ENCODE assay signal across 19 cellular contexts in the genomic region with DNA sequence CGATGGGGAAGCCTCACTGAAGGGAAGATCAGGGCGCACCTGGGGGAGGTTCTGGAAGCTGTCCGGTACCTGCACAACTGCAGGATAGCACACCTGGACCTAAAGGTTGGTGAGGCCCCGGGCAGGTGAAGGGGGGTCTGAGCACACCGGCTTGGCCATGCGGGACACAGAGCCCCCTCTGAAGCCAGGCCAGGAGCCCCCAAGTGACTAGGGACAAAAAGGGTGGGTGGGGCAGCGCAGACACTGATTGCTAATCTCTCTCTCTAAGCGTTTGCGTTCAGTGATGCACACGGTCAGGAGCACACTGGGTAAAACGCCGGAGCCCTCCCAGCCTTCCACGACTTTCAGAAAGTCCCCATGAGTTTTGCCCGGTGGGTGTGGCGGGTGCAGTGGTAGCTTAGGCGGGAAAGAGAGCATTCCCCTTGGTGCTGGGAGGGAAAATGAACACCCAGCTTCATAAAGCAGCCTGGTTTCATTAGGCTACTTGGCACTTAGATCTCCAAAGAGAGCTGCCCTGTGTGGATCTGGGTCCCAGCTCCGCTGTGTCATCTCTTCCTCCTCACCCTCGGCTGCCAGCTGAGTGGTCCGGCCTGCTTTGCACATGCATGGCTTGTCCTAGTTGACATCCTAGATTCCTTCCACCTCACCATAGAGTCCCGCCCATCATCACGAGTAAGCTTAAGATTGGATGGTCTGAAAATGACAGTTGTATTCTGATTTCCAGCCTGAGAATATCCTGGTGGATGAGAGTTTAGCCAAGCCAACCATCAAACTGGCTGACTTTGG.
"Had no signal": no experiment of that assay in that cellular context is flagged by ENCODE, and none has a peak within 500 bp of the region (broad histone marks: within the 10 kb centered on the region; RNA-seq: fewer than 3 reads in every experiment).

No MANE protein-coding gene starts in this region.

- H3K27ac Mint-ChIP-seq: activated naive CD4-positive, alpha-beta T cell treated with anti-CD3 and anti-CD28 coated beads, Interleukin-2, amount 50 U/mL, for 24 hours; stimulated activated naive CD8-positive, alpha-beta T cell treated with anti-CD3 and anti-CD28 coated beads, Interleukin-15, Interleukin-2, amounts not matched to agents 100 ng/mL and 50 ng/mL, for 24 hours; T-helper 1 cell treated with Interleukin-12 subunit alpha and Interleukin-12 subunit beta and Interleukin-4 antibody, amounts not matched to agents 30 μg/mL and 1 μg/mL, for 36 hours had no signal

- H3K27me3 Mint-ChIP-seq: activated naive CD4-positive, alpha-beta T cell treated with anti-CD3 and anti-CD28 coated beads, Interleukin-2, amount 50 U/mL, for 24 hours; naive thymus-derived CD8-positive, alpha-beta T cell; stimulated activated naive CD8-positive, alpha-beta T cell treated with anti-CD3 and anti-CD28 coated beads, Interleukin-15, Interleukin-2, amounts not matched to agents 100 ng/mL and 50 ng/mL, for 24 hours had no signal

- H3K27me3 ChIP-seq: adrenal gland, foreskin keratinocyte, hepatocyte, suprapubic skin, transverse colon, vagina had no signal

- H2AFZ ChIP-seq: hepatocyte had no signal

- H3K9me3 ChIP-seq: adrenal gland, suprapubic skin, transverse colon, vagina had no signal

- H3K36me3 Mint-ChIP-seq: activated naive CD4-positive, alpha-beta T cell treated with anti-CD3 and anti-CD28 coated beads, Interleukin-2, amount 50 U/mL, for 24 hours; naive thymus-derived CD8-positive, alpha-beta T cell had no signal

- H3K79me2 ChIP-seq: hepatocyte had no signal

- H3K4me1 Mint-ChIP-seq: activated naive CD4-positive, alpha-beta T cell treated with anti-CD3 and anti-CD28 coated beads, Interleukin-2, amount 50 U/mL, for 24 hours; naive thymus-derived CD8-positive, alpha-beta T cell had no signal

- ATAC-seq: left cardiac atrium; naive thymus-derived CD8-positive, alpha-beta T cell had no signal

- H3K4me3 Mint-ChIP-seq: activated naive CD4-positive, alpha-beta T cell treated with anti-CD3 and anti-CD28 coated beads, Interleukin-2, amount 50 U/mL, for 24 hours; naive thymus-derived CD8-positive, alpha-beta T cell; stimulated activated naive CD8-positive, alpha-beta T cell treated with anti-CD3 and anti-CD28 coated beads, Interleukin-15, Interleukin-2, amounts not matched to agents 100 ng/mL and 50 ng/mL, for 24 hours; T-helper 1 cell treated with Interleukin-12 subunit alpha and Interleukin-12 subunit beta and Interleukin-4 antibody, amounts not matched to agents 30 μg/mL and 1 μg/mL, for 36 hours had no signal

- H3K27ac ChIP-seq: adrenal gland, foreskin keratinocyte, hepatocyte, suprapubic skin, transverse colon, vagina had no signal

- H3K4me3 ChIP-seq: adrenal gland, hepatocyte, suprapubic skin, transverse colon, vagina had no signal

- H3K4me2 ChIP-seq: hepatocyte had no signal

- DNase-seq: activated CD4-positive, CD25-positive, alpha-beta regulatory T cell treated with anti-CD3 and anti-CD28 coated beads, Interleukin-2, amount 50 U/mL, for 72 hours; activated CD8-positive, alpha-beta memory T cell treated with anti-CD3 and anti-CD28 coated beads for 24 hours; activated CD8-positive, alpha-beta memory T cell treated with anti-CD3 and anti-CD28 coated beads, Interleukin-2, amount 50 U/mL, for 48 hours; activated effector memory CD4-positive, alpha-beta T cell treated with anti-CD3 and anti-CD28 coated beads, Interleukin-2, amount 50 U/mL, for 16 hours; activated T-cell treated with anti-CD3 and anti-CD28 coated beads, Interleukin-2, amount 50 U/mL, for 48 hours; adrenal gland; dermis blood vessel endothelial cell; effector memory CD4-positive, alpha-beta T cell; foreskin keratinocyte; left cardiac atrium; mesendoderm; naive thymus-derived CD8-positive, alpha-beta T cell; transverse colon had no signal

- H3K9me3 Mint-ChIP-seq: activated naive CD4-positive, alpha-beta T cell treated with anti-CD3 and anti-CD28 coated beads, Interleukin-2, amount 50 U/mL, for 24 hours; naive thymus-derived CD8-positive, alpha-beta T cell; stimulated activated naive CD8-positive, alpha-beta T cell treated with anti-CD3 and anti-CD28 coated beads, Interleukin-15, Interleukin-2, amounts not matched to agents 100 ng/mL and 50 ng/mL, for 24 hours; T-helper 1 cell treated with Interleukin-12 subunit alpha and Interleukin-12 subunit beta and Interleukin-4 antibody, amounts not matched to agents 30 μg/mL and 1 μg/mL, for 36 hours had no signal

- H3K4me1 ChIP-seq: adrenal gland, foreskin keratinocyte, suprapubic skin, transverse colon, vagina had no signal
